ENCODE assay signal across 12 cellular contexts in the genomic region with DNA sequence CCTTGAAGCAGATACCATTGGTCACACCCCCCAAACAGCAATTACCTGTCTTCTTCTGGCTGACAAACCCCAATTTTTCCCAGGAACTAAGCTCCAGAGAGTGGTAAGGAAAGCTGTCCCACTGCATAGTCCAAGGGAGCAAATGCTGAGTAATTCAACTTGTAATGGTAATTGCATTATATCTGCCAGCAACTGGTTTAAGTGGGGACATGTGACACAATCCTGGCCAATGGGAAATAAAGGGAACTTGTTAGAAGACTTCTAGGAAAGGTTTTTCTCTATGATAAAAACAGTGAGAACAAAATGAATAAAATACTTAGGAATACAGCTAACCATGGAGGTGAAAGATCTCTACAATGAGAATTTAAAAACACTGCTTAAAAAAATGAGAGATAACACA. TPM values are rescaled to one million over a fixed set of nuclear protein-coding genes. Genes with fewer than 3 reads are reported as not detected.
"Had no signal": no experiment of that assay in that cellular context is flagged by ENCODE, and none has a peak within 500 bp of the region (broad histone marks: within the 10 kb centered on the region; RNA-seq: fewer than 3 reads in every experiment).

No MANE protein-coding gene starts in this region.

- H3K27ac ChIP-seq: GM23248 had no signal

- FAIRE-seq: H1, H54 had no signal

- H2AFZ ChIP-seq: GM23248, GM23338 had no signal

- H3K9ac ChIP-seq: GM23248 had no signal

- H3K9me3 ChIP-seq: HAP-1 had no signal

- DNase-seq: GM23248, GOT3, H7, H9, HCEC 1CT, HFFc6 had no signal

- H3K4me1 ChIP-seq: HAP-1 had no signal

- ATAC-seq: GM23338, HCT116 had no signal

- H3K4me3 ChIP-seq: GM23248, GM23338, HAP-1 had no signal

- H3K36me3 ChIP-seq: HAP-1 had no signal

- H3K4me2 ChIP-seq: GM23338 had no signal

RNA-seq across cellular contexts. Expression of gene ISX, which starts 9.5 kb away (rescaled TPM):
- total RNA-seq: GM23248, GM23338, H1, H4, H7, H9, HFFc6 had no signal
- polyA plus RNA-seq: GM23248, GM23338, H1 had no signal
